8 cellular contexts compared by ENCODE assay signal in the genomic region with DNA sequence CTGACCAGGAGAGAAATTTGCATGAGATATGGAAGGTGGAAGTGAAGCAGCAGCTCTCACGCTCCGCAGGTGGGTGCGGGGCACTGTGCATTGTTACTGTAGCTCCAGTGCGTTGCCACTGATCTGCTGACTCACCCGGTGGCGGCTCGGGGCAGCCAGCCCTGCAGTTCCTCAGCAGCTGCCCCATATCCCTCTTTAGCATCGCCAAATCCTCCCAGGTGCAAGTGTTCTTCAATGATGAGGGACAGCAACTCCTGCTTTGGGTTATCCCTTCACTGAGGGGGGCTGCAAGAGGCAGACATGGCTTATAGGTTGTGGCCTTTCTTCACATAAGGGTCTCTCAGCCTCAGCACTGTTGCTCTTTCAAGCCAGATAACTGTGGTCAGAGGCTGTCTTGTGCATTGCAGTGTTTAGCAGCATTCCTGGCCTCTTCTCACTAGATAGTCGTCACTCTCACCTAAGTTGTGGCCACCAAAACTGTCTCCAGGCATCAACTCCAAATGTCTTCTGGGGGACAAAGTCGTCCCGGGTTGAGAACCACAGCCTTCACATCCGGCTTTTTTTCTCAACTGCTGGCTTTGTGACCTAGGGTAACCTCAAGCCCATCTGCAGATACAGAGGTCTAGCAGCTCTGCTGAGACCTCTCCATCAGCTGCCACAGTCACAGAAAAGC.
DNase-seq lines count a peak whose midpoint lies in the region; ATAC-seq and TF ChIP-seq lines count a peak whose summit lies in the region.

No MANE protein-coding gene starts in this region.

- H3K9me3 ChIP-seq in Loucy (ENCODE audit: insufficient read depth, low read depth, low read length) (no peaks in the 10 kb centered on the region), duodenal mucosa (ENCODE audit: control insufficient read depth in 1 of 2, low read length in 2 of 2) (no peaks in the 10 kb centered on the region), suprapubic skin (no peaks in the 10 kb centered on the region)

- peak; percentile 55 for DNase-seq in GM13976 (ENCODE audit: low spot score)
- DNase-seq in H7: peak; percentile 58
- peak; percentile 19 for DNase-seq in retina
- no peak for DNase-seq in suprapubic skin (ENCODE audit: low spot score in 2 of 2)
- DNase-seq in 8988T: no peak

- TF ChIP-seq CTCF in GM13976 (IDR thresholded peaks at IDR 0.05; ENCODE audit: borderline replicate concordance, control extremely low read depth, extremely low read depth, insufficient read depth, missing control alignments) (no peak), Loucy (conservative IDR thresholded peaks at IDR 0.05; ENCODE audit: low read length) (no peak), suprapubic skin (IDR thresholded peaks at IDR 0.05) (no peak)

- 71% methylated on average over 11 of the region's 12 CpGs for WGBS in suprapubic skin

- H4K20me1 ChIP-seq in Loucy (ENCODE audit: insufficient read depth, low read length, poor library complexity, severe bottlenecking): no peaks in the 10 kb centered on the region

- no peak for TF ChIP-seq POLR2A in suprapubic skin (IDR thresholded peaks at IDR 0.05)

- in situ Hi-C loops in GM13976 (cut with MboI; ENCODE audit: low sequenced_read_pairs, unreplicated experiment): loop anchor here (25.0 kb wide), 1 partner anchor 736 kb away; no protein-coding TSS in a partner anchor

- H3K27ac ChIP-seq in duodenal mucosa (ENCODE audit: low read depth, low read length) (no peak overlapping the region), suprapubic skin (no peak overlapping the region)

- peak overlapping the region; percentile 66 for H3K9ac ChIP-seq in Loucy (ENCODE audit: low read depth, low read length, poor library complexity, severe bottlenecking)
- peak overlapping the region in 1 of 2 donors; percentile 26 for H3K9ac ChIP-seq in duodenal mucosa (ENCODE audit: low read depth in 1 of 2, low read length in 2 of 2)

- H3K27me3 ChIP-seq in H7 (ENCODE audit: control insufficient read depth, insufficient read depth, low read length) (no peaks in the 10 kb centered on the region), Loucy (ENCODE audit: insufficient read depth, low read length, poor library complexity, severe bottlenecking) (no peaks in the 10 kb centered on the region), duodenal mucosa (ENCODE audit: control insufficient read depth in 1 of 2, insufficient read depth in 2 of 2, low read length in 2 of 2) (no peaks in the 10 kb centered on the region), suprapubic skin (no peaks in the 10 kb centered on the region)

- no peaks in the 10 kb centered on the region for H3F3A ChIP-seq in Loucy (ENCODE audit: low read depth)

- H3K36me3 ChIP-seq in H7 (replicated peaks; ENCODE audit: control insufficient read depth, insufficient read depth, low read length) (no peaks in the 10 kb centered on the region), Loucy (ENCODE audit: insufficient read depth, low read length) (no peaks in the 10 kb centered on the region), duodenal mucosa (ENCODE audit: control insufficient read depth in 1 of 2, insufficient read depth in 2 of 2, low read length in 2 of 2) (no peaks in the 10 kb centered on the region), suprapubic skin (no peaks in the 10 kb centered on the region)

- H3K4me3 ChIP-seq in H7 (ENCODE audit: insufficient read depth, low read depth, low read length): no peak overlapping the region
- H3K4me3 ChIP-seq in Loucy (ENCODE audit: low read length, poor library complexity, severe bottlenecking): peak overlapping the region; percentile 71
- H3K4me3 ChIP-seq in duodenal mucosa (ENCODE audit: low read depth in 1 of 2, low read length in 2 of 2): peak overlapping the region; percentile 7 to 18
- no peak overlapping the region for H3K4me3 ChIP-seq in suprapubic skin

- ATAC-seq in activated CD4-positive, CD25-positive, alpha-beta regulatory T cell treated with anti-CD3 and anti-CD28 coated beads, Interleukin-2, amount 50 U/mL, for 24 hours: peak; percentile 91 to 95

- TF ChIP-seq EP300 in suprapubic skin (IDR thresholded peaks at IDR 0.05): no peak

- H3K79me2 ChIP-seq in Loucy (ENCODE audit: insufficient read depth, low read length): no peaks in the 10 kb centered on the region

- peaks cover 44% of the 10 kb centered on the region for H3K4me1 ChIP-seq in Loucy (ENCODE audit: insufficient read depth, low read length, poor library complexity, severe bottlenecking)
- peaks cover 12 to 29% of the 10 kb centered on the region in 2 donors for H3K4me1 ChIP-seq in duodenal mucosa (ENCODE audit: control insufficient read depth in 1 of 2, insufficient read depth in 2 of 2, low read length in 2 of 2)
- peaks cover 5% of the 10 kb centered on the region for H3K4me1 ChIP-seq in suprapubic skin

- H3K4me2 ChIP-seq in Loucy (ENCODE audit: low read depth, low read length, poor library complexity, severe bottlenecking): peak overlapping the region; percentile 80

- H2AFZ ChIP-seq in Loucy (ENCODE audit: low read length): peak overlapping the region; percentile 79

- no peaks in the 10 kb centered on the region for H3K9me2 ChIP-seq in Loucy (replicated peaks; ENCODE audit: low read depth, low read length)

Comparison
In these comparisons a context has a peak if more than half of its experiments do, and no peak if none do; other contexts are left out.
1. DNase-seq: peak in GM13976 (single experiment), H7 (single experiment) and retina (single experiment); none in suprapubic skin (0 of 2) and 8988T (single experiment).
2. H3K4me3 ChIP-seq: peak in Loucy (single experiment) and duodenal mucosa (2 of 2); none in H7 (single experiment) and suprapubic skin (single experiment).